In the genomic region with DNA sequence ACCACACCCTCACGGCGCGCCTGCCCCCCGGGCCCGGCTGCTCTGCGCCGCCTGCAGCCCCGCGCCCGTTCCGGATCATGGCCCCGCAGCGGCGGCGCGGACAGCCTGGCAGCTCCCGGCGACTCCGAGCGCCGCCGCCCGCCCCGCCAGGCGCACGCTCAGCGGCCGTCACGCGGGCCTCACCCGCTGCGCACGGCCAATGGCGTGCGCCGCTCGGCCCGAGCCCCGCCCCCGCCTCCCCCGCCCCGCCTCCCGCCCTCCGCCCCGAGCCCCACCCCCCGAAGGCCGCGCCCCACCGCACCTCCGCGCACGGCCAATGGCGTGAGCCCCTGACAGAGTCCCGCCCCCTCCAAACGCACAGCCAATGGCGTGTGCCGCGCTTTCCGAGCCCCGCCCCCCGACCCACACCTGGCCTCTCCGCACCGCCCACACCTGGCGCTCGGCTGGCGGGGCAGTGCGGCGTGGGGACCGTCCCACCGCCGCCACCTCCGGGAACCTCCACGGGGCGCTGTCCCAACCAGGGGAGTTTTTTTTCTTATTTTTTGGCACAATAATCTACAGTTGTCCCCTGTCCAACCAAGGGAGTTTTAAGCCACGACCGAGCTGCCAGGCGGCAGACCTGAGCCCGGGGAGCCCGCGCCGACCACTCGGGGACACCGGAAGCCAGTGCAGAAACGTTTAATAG, we compare ENCODE assay signal across 8 cellular contexts. TPM values are rescaled to one million over a fixed set of nuclear protein-coding genes. Genes with fewer than 3 reads are reported as not detected.
DNase-seq lines count a peak whose midpoint lies in the region; ATAC-seq and TF ChIP-seq lines count a peak whose summit lies in the region.

A gene (minus strand): TSS at position 123 of the 685 bp plus-strand sequence. CDS start 44 bp downstream, at position 79.

- intact Hi-C loops in CD14-positive monocyte (cut with micrococcal nuclease): loop anchor here in 1 of 2 donors (10.0 kb wide), 1 partner anchor 47 kb away; a partner anchor contains a TSS

- H3K4me3 Mint-ChIP-seq in CD14-positive monocyte (peak within 1 kb of the TSS; percentile 87 to 94), memory B cell (peak within 1 kb of the TSS; percentile 86)

- peak within 1 kb of the TSS in 4 of 7 donors; percentile 15 to 75 (median 62) for H3K27ac Mint-ChIP-seq in CD14-positive monocyte
- peak within 1 kb of the TSS; percentile 69 for H3K27ac Mint-ChIP-seq in memory B cell

- H3K27me3 Mint-ChIP-seq in CD14-positive monocyte (ENCODE audit: low read depth in 3 of 3) (no peaks in the 10 kb centered on the region), memory B cell (no peaks in the 10 kb centered on the region)

- H3K9me3 ChIP-seq in effector memory CD4-positive, alpha-beta T cell (ENCODE audit: control insufficient read depth, low read length): no peaks in the 10 kb centered on the region

- peak within 1 kb of the TSS; percentile 53 for H3K27ac ChIP-seq in effector memory CD4-positive, alpha-beta T cell (ENCODE audit: insufficient read depth, low read length, poor library complexity, severe bottlenecking)

- H3K4me1 Mint-ChIP-seq in CD14-positive monocyte (peaks cover 31% of the 10 kb centered on the region), memory B cell (peaks cover 7% of the 10 kb centered on the region)

- CTCF ChIA-PET in activated CD8-positive, alpha-beta memory T cell treated with anti-CD3 and anti-CD28 coated beads for 36 hours (lab: Charles Lee): no interaction called here

- H3K36me3 ChIP-seq in effector memory CD4-positive, alpha-beta T cell (ENCODE audit: control insufficient read depth, insufficient read depth, low read length): peaks cover 52% of the 10 kb centered on the region

- H3K9me3 Mint-ChIP-seq in CD14-positive monocyte (peaks cover 0 to 3% (median under 1%) of the 10 kb centered on the region in 7 donors), memory B cell (no peaks in the 10 kb centered on the region)

- ATAC-seq in GM19455 (IDR thresholded peaks at IDR 0.05; ENCODE audit: unreplicated experiment): peak; percentile 67
- ATAC-seq in memory B cell (ENCODE audit: low read depth): peak; percentile 94

- peaks cover 52 to 67% of the 10 kb centered on the region in 2 donors for H3K36me3 Mint-ChIP-seq in CD14-positive monocyte
- H3K36me3 Mint-ChIP-seq in memory B cell: peaks cover 4% of the 10 kb centered on the region

- DNase-seq in CD14-positive monocyte (ENCODE audit: low spot score) (peak; percentile 92), HT1080 (ENCODE audit: low read depth) (peak; percentile 26), NK-92 (lab: John Stamatoyannopoulos, UW; ENCODE audit: unreplicated experiment) (peak; percentile 58), memory B cell (ENCODE audit: low spot score in 2 of 2) (peak; percentile 84 to 90)
- peak; percentile 86 to 94 (median 92) for DNase-seq in effector memory CD4-positive, alpha-beta T cell
- peak; percentile 82 for DNase-seq in stimulated activated CD8-positive, alpha-beta memory T cell treated with anti-CD3 and anti-CD28 coated beads, Interleukin-12 subunit alpha, Interleukin-12 subunit beta, amount 100 ng/mL, for 24 hours (ENCODE audit: extremely low read depth)

- no peaks in the 10 kb centered on the region for H3K27me3 ChIP-seq in effector memory CD4-positive, alpha-beta T cell (replicated peaks; ENCODE audit: control insufficient read depth, insufficient read depth, low read length, poor library complexity, severe bottlenecking)

- H3K4me3 ChIP-seq in effector memory CD4-positive, alpha-beta T cell (ENCODE audit: insufficient read depth, low read depth, low read length, poor library complexity, severe bottlenecking): peak within 1 kb of the TSS; percentile 62

- POLR2A ChIA-PET in activated CD8-positive, alpha-beta memory T cell treated with anti-CD3 and anti-CD28 coated beads for 36 hours (lab: Charles Lee): no interaction called here

- H3K4me1 ChIP-seq in effector memory CD4-positive, alpha-beta T cell (ENCODE audit: control insufficient read depth, insufficient read depth, low read length, poor library complexity, severe bottlenecking): peaks cover 14% of the 10 kb centered on the region

- TF ChIP-seq CTCF in CD14-positive monocyte (IDR thresholded peaks at IDR 0.05): no peak

RNA-seq across cellular contexts. Expression of the gene that starts here (rescaled TPM):
- polyA plus RNA-seq in CD14-positive monocyte: 10 to 100 TPM; 10.7 to 11.0 TPM
- total RNA-seq in HT1080 (2014; rRNA removed; shearing (Covaris generic)): 27.6 and 34.8 TPM in 2 replicates
- 23.1 and 27.8 TPM in 2 replicates for polyA plus RNA-seq in HT1080 (2015; cell fraction: cytosol; rRNA removed)
- polyA plus RNA-seq in HT1080 (2015; cell fraction: nucleus; rRNA removed): 41.7 and 48.6 TPM in 2 replicates
- 10 to 100 TPM; 30.4 to 30.9 TPM for total RNA-seq in activated CD8-positive, alpha-beta memory T cell treated with anti-CD3 and anti-CD28 coated beads for 36 hours

Comparison
In these comparisons a context has a peak if more than half of its experiments do, and no peak if none do; other contexts are left out.
1. Peak in every context shown above with its lines: DNase-seq, ATAC-seq, H3K4me3 ChIP-seq and H3K27ac ChIP-seq.
2. DNase-seq: peak in every context shown above with its lines; median percentile 92 in CD14-positive monocyte; 92 in effector memory CD4-positive, alpha-beta T cell; 87 in memory B cell; 82 in stimulated activated CD8-positive, alpha-beta memory T cell treated with anti-CD3 and anti-CD28 coated beads, Interleukin-12 subunit alpha, Interleukin-12 subunit beta, amount 100 ng/mL, for 24 hours; 58 in NK-92; 26 in HT1080.